Comparison of ENCODE assay signal across 18 cellular contexts in the genomic region with DNA sequence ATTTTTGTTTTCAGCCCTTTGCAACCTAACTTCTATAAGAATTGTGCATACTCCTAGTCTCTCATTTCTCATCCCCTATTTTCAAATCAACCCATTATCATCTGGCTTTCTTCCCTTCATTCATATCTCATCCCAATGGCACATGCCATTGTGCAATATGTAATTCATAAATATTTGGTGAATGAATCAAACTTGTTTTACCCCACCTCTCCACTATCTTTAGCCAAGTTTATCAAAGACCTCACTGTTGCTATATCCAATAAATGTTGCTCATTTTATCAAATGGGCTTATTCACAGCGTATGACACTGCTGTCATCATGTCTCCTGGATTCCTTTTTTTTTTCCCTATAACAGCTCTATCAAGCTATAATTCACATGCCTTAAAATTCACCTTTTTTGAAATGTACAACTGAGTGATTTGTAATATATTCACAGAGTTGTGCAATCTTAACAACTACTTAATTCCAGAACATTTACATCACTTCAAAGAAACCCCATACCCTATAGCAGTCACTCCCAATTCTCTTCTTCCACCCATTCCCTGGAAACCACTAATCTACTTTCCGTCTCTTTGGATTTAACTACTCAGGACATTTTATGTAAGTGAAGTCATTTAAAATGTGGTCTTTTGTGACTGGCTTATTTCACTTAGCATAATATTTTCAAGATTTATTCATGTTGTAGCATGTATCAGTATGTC.
DNase-seq lines count a peak whose midpoint lies in the region; ATAC-seq and TF ChIP-seq lines count a peak whose summit lies in the region.
"Had no signal": no experiment of that assay in that cellular context is flagged by ENCODE, and none has a peak within 500 bp of the region (broad histone marks: within the 10 kb centered on the region; RNA-seq: fewer than 3 reads in every experiment).

No MANE protein-coding gene starts in this region.

- H3K23ac ChIP-seq in IMR-90 (ENCODE audit: low read depth, low read length), result peak overlapping the region; percentile 96; the same call in 1 of the 2 replicates

- in situ Hi-C loops in IMR-90 (cut with MboI; ENCODE audit: low sequenced_read_pairs), result no loop called here
- in situ Hi-C loops in brain microvascular endothelial cell (cut with HindIII; ENCODE audit: low pct_ligation_motif_present, low sequenced_read_pairs), result no loop called here

- H2AK5ac ChIP-seq in IMR-90 (ENCODE audit: low read depth, low read length), result peak overlapping the region; percentile 94

- H3K27me3 Mint-ChIP-seq in activated CD8-positive, alpha-beta memory T cell treated with anti-CD3 and anti-CD28 coated beads, Interleukin-2, amount 10 ng/mL, durations not matched to agents 7 days and 5 days, result no peaks in the 10 kb centered on the region
- H3K27me3 Mint-ChIP-seq: activated CD4-positive, alpha-beta T cell treated with anti-CD3 and anti-CD28 coated beads, Interleukin-2, amount 10 ng/mL, durations not matched to agents 24 days and 14 days; activated T-cell treated with anti-CD3 and anti-CD28 coated beads, Interleukin-2, amount 50 U/mL, for 24 hours had no signal

- no peak overlapping the region for H3K4me3 Mint-ChIP-seq in activated CD8-positive, alpha-beta memory T cell treated with anti-CD3 and anti-CD28 coated beads, Interleukin-2, amount 10 ng/mL, durations not matched to agents 7 days and 5 days
- H3K4me3 Mint-ChIP-seq: activated CD4-positive, alpha-beta T cell treated with anti-CD3 and anti-CD28 coated beads, Interleukin-2, amount 10 ng/mL, durations not matched to agents 24 days and 14 days; activated T-cell treated with anti-CD3 and anti-CD28 coated beads, Interleukin-2, amount 50 U/mL, for 24 hours; natural killer cell had no signal

- ATAC-seq in IMR-90 (ENCODE audit: low read depth), result peak; percentile 31
- ATAC-seq in activated CD8-positive, alpha-beta memory T cell treated with anti-CD3 and anti-CD28 coated beads, Interleukin-2, amount 10 ng/mL, durations not matched to agents 7 days and 5 days, result no peak
- ATAC-seq: natural killer cell, psoas muscle had no signal

- dilution Hi-C loops in IMR-90 (cut with HindIII; ENCODE audit: low sequenced_read_pairs, unreplicated experiment), result no loop called here

- peak overlapping the region; percentile 95 for H4K91ac ChIP-seq in IMR-90 (ENCODE audit: insufficient read depth, low read depth, low read length)

- peak overlapping the region; percentile 96 for H3K4ac ChIP-seq in IMR-90 (ENCODE audit: low read depth, low read length)

- TF ChIP-seq CTCF in IMR-90 (conservative IDR thresholded peaks at IDR 0.05; ENCODE audit: low read depth, low read length) (no peak), brain microvascular endothelial cell (IDR thresholded peaks at IDR 0.05; ENCODE audit: low read depth, low read length, missing control alignments) (no peak)

- peak overlapping the region; percentile 99 for H3K27ac ChIP-seq in ACC112 (ENCODE audit: low read depth, low read length)
- peak overlapping the region; percentile 95 for H3K27ac ChIP-seq in IMR-90 (ENCODE audit: insufficient read depth, low read length)
- H3K27ac ChIP-seq in brain microvascular endothelial cell, result peak overlapping the region; percentile 86
- H3K27ac ChIP-seq: psoas muscle, testis had no signal

- peak overlapping the region; percentile 97 for H2BK20ac ChIP-seq in IMR-90 (ENCODE audit: low read depth, low read length)

- 0 out of 2 replicates have a peak overlapping the region, but pooled peaks have one; percentile 18 for H3K9ac ChIP-seq in IMR-90 (ENCODE audit: low read depth, low read length)

- peak overlapping the region; percentile 98 for H2BK120ac ChIP-seq in IMR-90 (ENCODE audit: low read depth, low read length)

- POLR2A ChIA-PET in IMR-90 (lab: Charles Lee; ENCODE audit: unreplicated experiment), result interaction anchor here (0.5 to 1.3 kb wide), 2 partner anchors 15 to 265 kb away, joined by 3 read pairs; no protein-coding TSS in a partner anchor

- peak overlapping the region; percentile 100 for H4K5ac ChIP-seq in IMR-90 (ENCODE audit: low read depth, low read length)

- peak overlapping the region; percentile 94 to 95 for H4K8ac ChIP-seq in IMR-90 (ENCODE audit: low read depth in 2 of 2, low read length in 2 of 2)

- peak overlapping the region; percentile 96 for H3K14ac ChIP-seq in IMR-90 (replicated peaks; ENCODE audit: low read depth, low read length)

- H3K36me3 ChIP-seq in ACC112 (ENCODE audit: insufficient read depth, low read length) (no peaks in the 10 kb centered on the region), IMR-90 (ENCODE audit: control insufficient read depth, insufficient read depth, low read length) (no peaks in the 10 kb centered on the region), brain microvascular endothelial cell (replicated peaks) (no peaks in the 10 kb centered on the region)

- H3K27me3 ChIP-seq in ACC112 (ENCODE audit: insufficient read depth, low read length), result no peaks in the 10 kb centered on the region
- H3K27me3 ChIP-seq in IMR-90 (ENCODE audit: control insufficient read depth, insufficient read depth, low read length), result no peaks in the 10 kb centered on the region
- no peaks in the 10 kb centered on the region for H3K27me3 ChIP-seq in brain microvascular endothelial cell (replicated peaks)
- H3K27me3 ChIP-seq: testis had no signal

- H3K9me1 ChIP-seq in IMR-90 (ENCODE audit: insufficient read depth, low read length), result peaks cover 4% of the 10 kb centered on the region; the same call in 1 of the 2 replicates

- H2AFZ ChIP-seq in ACC112 (ENCODE audit: low read length, unreplicated experiment) (no peak overlapping the region), IMR-90 (replicated peaks; ENCODE audit: low read length, poor library complexity) (no peak overlapping the region)

- no peak overlapping the region for H3K27ac Mint-ChIP-seq in activated CD8-positive, alpha-beta memory T cell treated with anti-CD3 and anti-CD28 coated beads, Interleukin-2, amount 10 ng/mL, durations not matched to agents 7 days and 5 days
- H3K27ac Mint-ChIP-seq: activated CD4-positive, alpha-beta T cell treated with anti-CD3 and anti-CD28 coated beads, Interleukin-2, amount 10 ng/mL, durations not matched to agents 24 days and 14 days; activated T-cell treated with anti-CD3 and anti-CD28 coated beads, Interleukin-2, amount 50 U/mL, for 24 hours; natural killer cell had no signal

- H3K18ac ChIP-seq in IMR-90 (ENCODE audit: low read depth, low read length), result peak overlapping the region; percentile 100

- no peaks in the 10 kb centered on the region for H4K20me1 ChIP-seq in IMR-90 (ENCODE audit: insufficient read depth, low read length)

- H3K9me3 Mint-ChIP-seq in activated CD8-positive, alpha-beta memory T cell treated with anti-CD3 and anti-CD28 coated beads, Interleukin-2, amount 10 ng/mL, durations not matched to agents 7 days and 5 days (ENCODE audit: low read depth), result no peaks in the 10 kb centered on the region
- H3K9me3 Mint-ChIP-seq: activated CD4-positive, alpha-beta T cell treated with anti-CD3 and anti-CD28 coated beads, Interleukin-2, amount 10 ng/mL, durations not matched to agents 24 days and 14 days; activated T-cell treated with anti-CD3 and anti-CD28 coated beads, Interleukin-2, amount 50 U/mL, for 24 hours had no signal

- CTCF ChIA-PET in IMR-90 (lab: Yijun Ruan, JAX), result no interaction called here
- CTCF ChIA-PET in activated CD8-positive, alpha-beta memory T cell treated with anti-CD3 and anti-CD28 coated beads, Interleukin-2, amount 10 ng/mL, durations not matched to agents 7 days and 5 days (lab: Charles Lee), result no interaction called here

- H3K4me1 Mint-ChIP-seq in activated CD8-positive, alpha-beta memory T cell treated with anti-CD3 and anti-CD28 coated beads, Interleukin-2, amount 10 ng/mL, durations not matched to agents 7 days and 5 days, result no peaks in the 10 kb centered on the region
- H3K4me1 Mint-ChIP-seq: activated CD4-positive, alpha-beta T cell treated with anti-CD3 and anti-CD28 coated beads, Interleukin-2, amount 10 ng/mL, durations not matched to agents 24 days and 14 days; natural killer cell had no signal

- peak overlapping the region; percentile 99 for H2BK5ac ChIP-seq in IMR-90 (ENCODE audit: low read depth, low read length, poor library complexity, severe bottlenecking)

- no peaks in the 10 kb centered on the region for H3K79me2 ChIP-seq in ACC112 (ENCODE audit: control insufficient read depth, insufficient read depth, low read length, unreplicated experiment)

- H3K56ac ChIP-seq in IMR-90 (ENCODE audit: extremely low read depth, insufficient read depth, low read length), result peak overlapping the region; percentile 79; the same call in 1 of the 2 replicates

- H3K9me3 ChIP-seq in IMR-90 (ENCODE audit: control insufficient read depth, insufficient read depth, low read length), result no peaks in the 10 kb centered on the region
- H3K9me3 ChIP-seq: psoas muscle, testis had no signal

- peaks cover 5 to 10% of the 10 kb centered on the region in 2 experiments for H3K79me1 ChIP-seq in IMR-90 (ENCODE audit: low read depth in 1 of 2, low read length in 2 of 2)

- no peak for TF ChIP-seq POLR2A in IMR-90 (IDR thresholded peaks at IDR 0.05; ENCODE audit: low read depth, low read length)

- H2AK9ac ChIP-seq in IMR-90 (replicated peaks; ENCODE audit: low read depth, low read length, poor library complexity), result no peak overlapping the region

- H3K36me3 Mint-ChIP-seq in activated CD8-positive, alpha-beta memory T cell treated with anti-CD3 and anti-CD28 coated beads, Interleukin-2, amount 10 ng/mL, durations not matched to agents 7 days and 5 days, result no peaks in the 10 kb centered on the region
- H3K36me3 Mint-ChIP-seq: natural killer cell had no signal

- H2BK15ac ChIP-seq in IMR-90 (ENCODE audit: low read depth, low read length), result peak overlapping the region; percentile 100

- H3K4me2 ChIP-seq in IMR-90 (ENCODE audit: low read depth, low read length), result peak overlapping the region; percentile 40; the same call in 1 of the 2 replicates

- no peak for TF ChIP-seq RAD21 in IMR-90 (IDR thresholded peaks at IDR 0.05; ENCODE audit: low read length)

- H3K4me1 ChIP-seq in ACC112 (ENCODE audit: control insufficient read depth, insufficient read depth, low read length, unreplicated experiment) (peaks cover 61% of the 10 kb centered on the region), IMR-90 (ENCODE audit: control insufficient read depth, insufficient read depth, low read length) (peaks cover 22% of the 10 kb centered on the region)
- H3K4me1 ChIP-seq: psoas muscle, testis had no signal

- no TSS peak for BruUV-seq in IMR-90 (replicated peaks; lab: Mats Ljungman, UMichigan)

- DNase-seq in IMR-90 (peak; percentile 87), brain microvascular endothelial cell (peak; percentile 61), glomerular visceral epithelial cell (ENCODE audit: extremely low spot score) (peak; percentile 74), SHP77 (lab: John Stamatoyannopoulos, UW) (no peak), NCI-H446 treated with DMSO at 0.1 percent for 48 hours (lab: John Stamatoyannopoulos, UW) (no peak), NCI-H510A (lab: John Stamatoyannopoulos, UW) (no peak)
- no peak for DNase-seq in activated CD8-positive, alpha-beta memory T cell treated with anti-CD3 and anti-CD28 coated beads, Interleukin-2, amount 10 ng/mL, durations not matched to agents 7 days and 5 days
- DNase-seq: activated CD4-positive, alpha-beta T cell treated with anti-CD3 and anti-CD28 coated beads, Interleukin-2, amount 10 ng/mL, durations not matched to agents 24 days and 14 days; activated T-cell treated with anti-CD3 and anti-CD28 coated beads, Interleukin-2, amount 50 U/mL, for 24 hours; cortex of kidney; natural killer cell; NCI-H2081; NCI-H748 treated with DMSO at 0.1 percent for 48 hours; psoas muscle; stimulated activated CD4-positive, alpha-beta T cell treated with anti-CD3 and anti-CD28 coated beads, Interleukin-2, amount 100 ng/mL, for 24 hours; testis had no signal

- no CpG with 5 or more reads among the region's 2 CpGs for WGBS in IMR-90 (ENCODE audit: extremely low coverage in 2 of 2, insufficient read length in 1 of 2), 2 experiments

- peak overlapping the region; percentile 54 for H3K4me3 ChIP-seq in ACC112 (ENCODE audit: low read depth, low read length)
- no peak overlapping the region for H3K4me3 ChIP-seq in IMR-90 (ENCODE audit: insufficient read depth, low read depth, low read length)
- no peak overlapping the region for H3K4me3 ChIP-seq in brain microvascular endothelial cell (ENCODE audit: low read depth, low read length)
- H3K4me3 ChIP-seq: lung, psoas muscle, testis had no signal

- intact Hi-C loops in IMR-90 (cut with micrococcal nuclease), result no loop called here

Comparison
In these comparisons a context has a peak if more than half of its experiments do, and no peak if none do; other contexts are left out.
1. DNase-seq: peak in IMR-90 (single experiment), brain microvascular endothelial cell (single experiment) and glomerular visceral epithelial cell (single experiment); none in SHP77 (0 of 2), activated CD8-positive, alpha-beta memory T cell treated with anti-CD3 and anti-CD28 coated beads, Interleukin-2, amount 10 ng/mL, durations not matched to agents 7 days and 5 days (single experiment), NCI-H446 treated with DMSO at 0.1 percent for 48 hours (single experiment) and NCI-H510A (single experiment).
2. Peak in every context shown above with its lines, with median percentiles within 50 percentile points of each other: H3K27ac ChIP-seq.